Comparison of ENCODE assay signal across 1 cellular context in genomic region chr11:118714816-118715215, GRCh38.
TF ChIP-seq lines count a peak whose summit lies in the region.

No MANE protein-coding gene starts in this region.

TF ChIP-seq in H1, 55 proteins besides CTCF, POLR2A, EP300 and RAD21:
- TF ChIP-seq ATF2 (IDR thresholded peaks at IDR 0.05; ENCODE audit: low read length) (no peak), CREB1 (IDR thresholded peaks at IDR 0.05) (no peak), RNF2 (IDR thresholded peaks at IDR 0.05; ENCODE audit: borderline replicate concordance, low read depth, low read length, missing control alignments, poor library complexity, severe bottlenecking) (no peak), SP1 (IDR thresholded peaks at IDR 0.05; ENCODE audit: low read depth, low read length) (no peak), TCF12 (IDR thresholded peaks at IDR 0.05; ENCODE audit: low read depth, low read length) (no peak), GTF2F1 (IDR thresholded peaks at IDR 0.05; ENCODE audit: borderline replicate concordance, low read depth, low read length) (no peak), HDAC6 (IDR thresholded peaks at IDR 0.05; ENCODE audit: low read depth, low read length) (no peak), POU5F1 (IDR thresholded peaks at IDR 0.05; ENCODE audit: low read depth, low read length) (no peak), SUZ12 (IDR thresholded peaks at IDR 0.05; ENCODE audit: low read length) (no peak), SRF (IDR thresholded peaks at IDR 0.05; ENCODE audit: low read depth, low read length) (no peak)
